Comparison of ENCODE assay signal across 2 cellular contexts in the genomic region with DNA sequence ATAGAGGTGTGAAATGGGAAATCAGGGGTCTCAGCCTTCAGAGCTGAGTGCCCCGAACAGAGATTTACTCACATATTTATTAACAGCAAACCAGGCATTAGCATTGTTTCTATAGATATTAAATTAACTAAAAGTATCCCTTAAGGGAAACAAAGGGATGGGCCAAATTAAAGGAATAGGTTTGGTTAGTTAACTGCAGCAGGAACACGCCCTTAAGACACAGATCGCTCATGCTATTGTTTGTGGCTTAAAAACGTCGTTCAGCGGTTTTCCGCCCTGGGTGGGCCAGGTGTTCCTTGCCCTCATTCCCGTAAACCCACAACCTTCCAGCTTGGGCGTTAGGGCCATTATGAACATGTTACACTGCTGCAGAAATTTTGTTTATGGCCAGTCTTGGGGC. TPM values are rescaled to one million over a fixed set of nuclear protein-coding genes. Genes with fewer than 3 reads are reported as not detected.
"Had no signal": no experiment of that assay in that cellular context is flagged by ENCODE, and none has a peak within 500 bp of the region (broad histone marks: within the 10 kb centered on the region; RNA-seq: fewer than 3 reads in every experiment).

No MANE protein-coding gene starts in this region.

RNA-seq across cellular contexts. Expression of a gene that starts 30.8 kb away (rescaled TPM):
- total RNA-seq: H7, H9 had no signal
